18 cellular contexts compared by ENCODE assay signal in genomic region chr11:45606514-45607024, GRCh38. TPM values are rescaled to one million over a fixed set of nuclear protein-coding genes. Genes with fewer than 3 reads are reported as not detected.
DNase-seq lines count a peak whose midpoint lies in the region; ATAC-seq, FAIRE-seq and TF ChIP-seq lines count a peak whose summit lies in the region.
"Had no signal": no experiment of that assay in that cellular context is flagged by ENCODE, and none has a peak within 500 bp of the region (broad histone marks: within the 10 kb centered on the region; RNA-seq: fewer than 3 reads in every experiment).

No MANE protein-coding gene starts in this region.

- no peak overlapping the region for H3K4me3 ChIP-seq in hepatocyte
- H3K4me3 ChIP-seq: left ventricle myocardium inferior, tibial artery had no signal

- no peaks in the 10 kb centered on the region for H3K79me2 ChIP-seq in hepatocyte

- H3K9me3 ChIP-seq in hepatocyte (ENCODE audit: low read depth), result no peaks in the 10 kb centered on the region

- no peak overlapping the region for H3K4me2 ChIP-seq in hepatocyte

- no peak overlapping the region for H3K27ac ChIP-seq in hepatocyte
- H3K27ac ChIP-seq: left ventricle myocardium inferior, tibial artery had no signal

- H3K4me1 ChIP-seq in hepatocyte (ENCODE audit: insufficient read depth), result no peaks in the 10 kb centered on the region
- H3K4me1 ChIP-seq: Caco-2, tibial artery had no signal

- H3K27me3 ChIP-seq in hepatocyte, result peaks cover 2% of the 10 kb centered on the region

- H2AFZ ChIP-seq in hepatocyte, result no peak overlapping the region

- no peaks in the 10 kb centered on the region for H3K9me2 ChIP-seq in hepatocyte (replicated peaks; ENCODE audit: insufficient read depth)

- no peak for TF ChIP-seq CTCF in hepatocyte (IDR thresholded peaks at IDR 0.05; ENCODE audit: poor library complexity)

- no peak for FAIRE-seq in H54 (lab: Jason Lieb, UNC)
- FAIRE-seq: GM18507 had no signal

- H3K36me3 ChIP-seq in hepatocyte (replicated peaks; ENCODE audit: insufficient read depth, low read depth), result no peaks in the 10 kb centered on the region
- H3K36me3 ChIP-seq: left ventricle myocardium inferior, tibial artery had no signal

- no peak for ATAC-seq in GM18502 (IDR thresholded peaks at IDR 0.05; ENCODE audit: poor library complexity, unreplicated experiment)
- ATAC-seq: natural killer cell, sciatic nerve had no signal

- 3% methylated on average over 6 of the region's 7 CpGs for WGBS in hepatocyte (ENCODE audit: low lambda C conversion rate, missing lambda C conversion rate)

- no peak for TF ChIP-seq POLR2A in H54 (IDR thresholded peaks at IDR 0.05; ENCODE audit: low read depth, low read length)

- H4K20me1 ChIP-seq in hepatocyte (ENCODE audit: insufficient read depth, poor library complexity, severe bottlenecking), result no peaks in the 10 kb centered on the region

- DNase-seq in NCI-H2196 (lab: John Stamatoyannopoulos, UW; ENCODE audit: unreplicated experiment) (peak; percentile 22), NCI-H2196 treated with DMSO at 0.1 percent for 48 hours (lab: John Stamatoyannopoulos, UW; ENCODE audit: unreplicated experiment) (no peak), NCI-H69 (lab: John Stamatoyannopoulos, UW) (peak; percentile 77), hepatocyte (ENCODE audit: low spot score) (peak; percentile 29), occipital lobe (lab: John Stamatoyannopoulos, UW) (peak; percentile 15), H54 (ENCODE audit: insufficient read length, low spot score) (no peak), kidney tubule cell (ENCODE audit: low spot score) (no peak)
- DNase-seq: activated CD4-positive, alpha-beta memory T cell treated with anti-CD3 and anti-CD28 coated beads, Interleukin-2, amount 10 ng/mL, durations not matched to agents 7 days and 5 days; Caco-2; left ventricle myocardium inferior; natural killer cell; NCI-H446 treated with DMSO at 0.1 percent for 48 hours; stimulated activated CD4-positive, alpha-beta T cell treated with anti-CD3 and anti-CD28 coated beads, Interleukin-4, amount 100 ng/mL, for 24 hours; tibial artery had no signal

RNA-seq across cellular contexts. Expression of gene CHST1, which starts 58.9 kb away (rescaled TPM):
- total RNA-seq in hepatocyte (1.3 and 2.9 TPM in 2 replicates), occipital lobe (10.5 TPM)
- 1.9 and 2.9 TPM in 2 replicates for polyA plus RNA-seq in hepatocyte
- total RNA-seq: activated CD4-positive, alpha-beta memory T cell treated with anti-CD3 and anti-CD28 coated beads, Interleukin-2, amount 10 ng/mL, durations not matched to agents 7 days and 5 days; Caco-2; MCF 10A; natural killer cell had no signal

Comparison
In these comparisons a context has a peak if more than half of its experiments do, and no peak if none do; other contexts are left out.
1. DNase-seq: peak in NCI-H2196 (single experiment), NCI-H69 (single experiment), hepatocyte (single experiment) and occipital lobe (single experiment); none in NCI-H2196 treated with DMSO at 0.1 percent for 48 hours (single experiment), H54 (single experiment) and kidney tubule cell (single experiment).